Comparison of ENCODE assay signal across 19 cellular contexts in genomic region chr5:170860415-170860814, GRCh38. TPM values are rescaled to one million over a fixed set of nuclear protein-coding genes. Genes with fewer than 3 reads are reported as not detected.
A peak's percentile ranks its signal among the peaks of the same experiment; 100 is the strongest.
DNase-seq lines count a peak whose midpoint lies in the region; TF ChIP-seq lines count a peak whose summit lies in the region.
"Had no signal": no experiment of that assay in that cellular context is flagged by ENCODE, and none has a peak within 500 bp of the region (broad histone marks: within the 10 kb centered on the region; RNA-seq: fewer than 3 reads in every experiment).

No MANE protein-coding gene starts in this region.

- H3K27me3 ChIP-seq in mammary epithelial cell (ENCODE audit: insufficient read depth, low read length) (peaks cover 2% of the 10 kb centered on the region), neural progenitor cell (peaks cover 9% of the 10 kb centered on the region)
- H3K27me3 ChIP-seq: BLaER1 treated with 17β-estradiol and CSF1 and Interleukin-3, amounts not matched to agents 10 nM and 100 nM; Peyer's patch had no signal

- H3K4me1 ChIP-seq in mammary epithelial cell (ENCODE audit: insufficient read depth, low read length), result no peaks in the 10 kb centered on the region
- peaks cover 5% of the 10 kb centered on the region for H3K4me1 ChIP-seq in neural progenitor cell
- H3K4me1 ChIP-seq: BLaER1 treated with 17β-estradiol and CSF1 and Interleukin-3, amounts not matched to agents 10 nM and 100 nM; Peyer's patch had no signal

- H3K9me3 Mint-ChIP-seq in MCF 10A (ENCODE audit: unreplicated experiment) (peaks cover 27% of the 10 kb centered on the region), mesothelial cell of epicardium (peaks cover 24% of the 10 kb centered on the region), neural progenitor cell (peaks cover 22% of the 10 kb centered on the region)

- peak overlapping the region; percentile 68 for H3K4me3 Mint-ChIP-seq in MCF 10A (ENCODE audit: unreplicated experiment)
- H3K4me3 Mint-ChIP-seq in mesothelial cell of epicardium, result peak overlapping the region; percentile 78
- peak overlapping the region; percentile 86 for H3K4me3 Mint-ChIP-seq in neural progenitor cell

- TF ChIP-seq CTCF in MCF 10A (IDR thresholded peaks at IDR 0.05; ENCODE audit: unreplicated experiment), result no peak
- TF ChIP-seq CTCF in mammary epithelial cell (conservative IDR thresholded peaks at IDR 0.05 in 1 of 2, IDR thresholded peaks at IDR 0.05 in 1 of 2; ENCODE audit: extremely low read depth in 1 of 2, insufficient read depth in 1 of 2, low read depth in 1 of 2, low read length in 2 of 2), result no peak
- TF ChIP-seq CTCF in mesothelial cell of epicardium (IDR thresholded peaks at IDR 0.05; ENCODE audit: unreplicated experiment), result no peak
- no peak for TF ChIP-seq CTCF in neural progenitor cell (IDR thresholded peaks at IDR 0.05)

- CTCF ChIA-PET in MCF 10A (lab: Yijun Ruan, JAX), result interaction anchor here (0.7 to 1.7 kb wide), 4 partner anchors 11 to 436 kb away, joined by 3 to 5 read pairs (median 4); no protein-coding TSS in a partner anchor
- CTCF ChIA-PET in mammary epithelial cell (lab: Charles Lee; ENCODE audit: low non-redundant PET), result no interaction called here

- intact Hi-C loops in MCF 10A (cut with micrococcal nuclease), result loop anchor here (5.0 kb wide), 2 partner anchors 47 to 103 kb away; no protein-coding TSS in a partner anchor
- intact Hi-C loops in mammary epithelial cell (cut with micrococcal nuclease), result no loop called here

- POLR2A ChIA-PET in MCF 10A (lab: Yijun Ruan, JAX), result interaction anchor here (0.6 to 0.8 kb wide), 3 partner anchors 16 to 529 kb away, joined by 3 to 5 read pairs (median 3); no protein-coding TSS in a partner anchor

- H3K4me2 ChIP-seq in mammary epithelial cell (ENCODE audit: insufficient read depth, low read depth, low read length), result no peak overlapping the region
- H3K4me2 ChIP-seq in neural progenitor cell, result no peak overlapping the region
- H3K4me2 ChIP-seq: BLaER1 treated with 17β-estradiol and CSF1 and Interleukin-3, amounts not matched to agents 10 nM and 100 nM; KMS-11 had no signal

- no peak overlapping the region for H2AFZ ChIP-seq in mammary epithelial cell (ENCODE audit: low read depth, low read length)
- no peak overlapping the region for H2AFZ ChIP-seq in neural progenitor cell (replicated peaks)

- H3K4me3 ChIP-seq in mammary epithelial cell (replicated peaks in 1 of 3; ENCODE audit: insufficient read depth in 1 of 3, low read depth in 2 of 3, low read length in 3 of 3) (no peak overlapping the region), neural progenitor cell (no peak overlapping the region)
- H3K4me3 ChIP-seq: BLaER1 treated with 17β-estradiol and CSF1 and Interleukin-3, amounts not matched to agents 10 nM and 100 nM; Peyer's patch had no signal

- dilution Hi-C loops in mammary epithelial cell (cut with HindIII; ENCODE audit: low sequenced_read_pairs), result no loop called here

- peaks cover 10% of the 10 kb centered on the region for H3F3A ChIP-seq in neural progenitor cell (ENCODE audit: low read depth)

- DNase-seq in MCF 10A (ENCODE audit: unreplicated experiment), result no peak
- DNase-seq in mammary epithelial cell, result no peak
- no peak for DNase-seq in mesothelial cell of epicardium (ENCODE audit: low spot score in 2 of 2, unreplicated experiment in 2 of 2)
- no peak for DNase-seq in neural progenitor cell (ENCODE audit: low spot score)
- DNase-seq in NCI-H526 treated with DMSO at 0.1 percent for 48 hours (lab: John Stamatoyannopoulos, UW), result no peak
- DNase-seq in substantia nigra (lab: John Stamatoyannopoulos, UW), result no peak
- no peak for DNase-seq in amniotic stem cell (lab: John Stamatoyannopoulos, UW)
- DNase-seq: 8988T; CD4-positive, alpha-beta memory T cell; DMS153; H9; NCI-H1105; NCI-H2029 treated with DMSO at 0.1 percent for 48 hours; NCI-H226; NCI-H510A treated with DMSO at 0.1 percent for 48 hours; Peyer's patch had no signal

- H3K27me3 Mint-ChIP-seq in MCF 10A (ENCODE audit: insufficient read depth, unreplicated experiment) (no peaks in the 10 kb centered on the region), mesothelial cell of epicardium (ENCODE audit: low read depth) (no peaks in the 10 kb centered on the region), neural progenitor cell (ENCODE audit: insufficient read depth, low read depth) (peaks cover 6% of the 10 kb centered on the region)

- H3K9me3 ChIP-seq in mammary epithelial cell (replicated peaks; ENCODE audit: insufficient read depth, low read length) (peaks cover 7% of the 10 kb centered on the region), neural progenitor cell (ENCODE audit: low read depth) (peaks cover 7% of the 10 kb centered on the region)

- H3K4me1 Mint-ChIP-seq in MCF 10A (ENCODE audit: insufficient read depth, unreplicated experiment) (peaks cover 24% of the 10 kb centered on the region), mesothelial cell of epicardium (peaks cover 22% of the 10 kb centered on the region), neural progenitor cell (peaks cover 18% of the 10 kb centered on the region)

- no TSS peak for BruUV-seq in MCF 10A (replicated peaks; lab: Mats Ljungman, UMichigan)
- BruUV-seq in mammary epithelial cell (replicated peaks; lab: Mats Ljungman, UMichigan), result no TSS peak

- H3K79me2 ChIP-seq in mammary epithelial cell (ENCODE audit: insufficient read depth, low read length) (no peaks in the 10 kb centered on the region), neural progenitor cell (ENCODE audit: low read depth) (peaks cover 30% of the 10 kb centered on the region)

- H4K20me1 ChIP-seq in mammary epithelial cell (ENCODE audit: insufficient read depth, low read length) (no peaks in the 10 kb centered on the region), neural progenitor cell (ENCODE audit: low read depth) (peaks cover 17% of the 10 kb centered on the region)
- H4K20me1 ChIP-seq: BLaER1 treated with 17β-estradiol and CSF1 and Interleukin-3, amounts not matched to agents 10 nM and 100 nM had no signal

- H3K9ac ChIP-seq in mammary epithelial cell (ENCODE audit: insufficient read depth, low read length) (no peak overlapping the region), neural progenitor cell (no peak overlapping the region)
- H3K9ac ChIP-seq: BLaER1 treated with 17β-estradiol and CSF1 and Interleukin-3, amounts not matched to agents 10 nM and 100 nM; KMS-11 had no signal

- H3K27ac ChIP-seq in mammary epithelial cell (ENCODE audit: insufficient read depth, low read depth, low read length) (no peak overlapping the region), neural progenitor cell (no peak overlapping the region), substantia nigra (ENCODE audit: low read depth, low read length, poor library complexity, severe bottlenecking) (no peak overlapping the region)
- H3K27ac ChIP-seq: BLaER1 treated with 17β-estradiol and CSF1 and Interleukin-3, amounts not matched to agents 10 nM and 100 nM; KMS-11; Peyer's patch had no signal

- no peak overlapping the region for H3K27ac Mint-ChIP-seq in MCF 10A (ENCODE audit: low read depth, unreplicated experiment)
- no peak overlapping the region for H3K27ac Mint-ChIP-seq in mesothelial cell of epicardium
- H3K27ac Mint-ChIP-seq in neural progenitor cell, result no peak overlapping the region
- H3K27ac Mint-ChIP-seq: CD4-positive, alpha-beta memory T cell; H9 had no signal

- in situ Hi-C loops in mammary epithelial cell (cut with MboI; ENCODE audit: low sequenced_read_pairs in 2 of 2), result no loop called here

- H3K36me3 ChIP-seq in mammary epithelial cell (ENCODE audit: insufficient read depth, low read length) (no peaks in the 10 kb centered on the region), neural progenitor cell (no peaks in the 10 kb centered on the region)
- H3K36me3 ChIP-seq: BLaER1 treated with 17β-estradiol and CSF1 and Interleukin-3, amounts not matched to agents 10 nM and 100 nM; Peyer's patch had no signal

- H3K36me3 Mint-ChIP-seq in MCF 10A (ENCODE audit: insufficient read depth, unreplicated experiment) (no peaks in the 10 kb centered on the region), mesothelial cell of epicardium (peaks cover 13% of the 10 kb centered on the region), neural progenitor cell (peaks cover 3% of the 10 kb centered on the region)

RNA-seq across cellular contexts. Expression of gene RANBP17, which starts 1.4 kb away (rescaled TPM):
- total RNA-seq in MCF 10A (2022) (19.0 and 25.8 TPM in 2 replicates), mammary epithelial cell (10 to 100 TPM in 1 of 2 donors, 1 to 10 TPM in 1; 9.3 to 12.8 TPM), mesothelial cell of epicardium (51.2 to 60.8 TPM (median 56.1 TPM) in 3 replicates), neural progenitor cell (ENCODE audit: low replicate concordance) (38.7 and 49.7 TPM in 2 replicates)
- 0.76 TPM for polyA plus RNA-seq in mammary epithelial cell
- 1.3 TPM for polyA minus RNA-seq in mammary epithelial cell
- total RNA-seq: CD4-positive, alpha-beta memory T cell; OCI-LY7 had no signal
- polyA plus RNA-seq: CD4-positive, alpha-beta memory T cell had no signal
